Comparison of ENCODE assay signal across 16 cellular contexts in the genomic region with DNA sequence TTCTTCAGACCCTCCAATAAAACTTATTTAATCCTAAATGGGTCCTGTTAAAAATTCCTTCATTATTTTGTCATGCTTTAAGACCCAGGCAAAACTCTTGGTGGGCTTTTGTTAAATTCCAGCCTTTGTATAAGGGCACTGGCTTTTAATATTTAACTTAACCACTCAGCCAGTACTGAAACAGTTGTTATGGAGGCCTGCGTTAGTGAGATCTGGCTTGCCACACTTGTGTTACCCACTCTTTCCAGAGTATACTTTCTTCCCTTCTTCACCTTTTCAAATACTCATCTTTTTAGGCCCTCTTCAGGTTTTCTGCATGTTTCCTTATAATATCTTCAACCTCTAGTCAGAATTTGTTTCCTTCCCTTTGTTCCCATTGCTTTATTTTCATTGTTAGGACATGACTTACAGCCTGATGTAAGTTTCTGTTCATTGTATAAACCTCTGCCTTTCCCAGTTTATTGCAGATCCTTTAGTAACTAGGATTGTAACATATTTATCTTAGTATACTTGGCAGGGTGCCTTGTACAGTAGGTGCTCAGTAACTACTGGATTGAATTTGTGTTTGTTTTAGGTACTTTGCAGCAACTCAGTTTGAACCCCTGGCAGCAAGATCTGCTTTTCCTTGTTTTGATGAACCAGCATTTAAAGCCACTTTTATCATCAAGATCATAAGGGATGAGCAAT. TPM values are rescaled to one million over a fixed set of nuclear protein-coding genes. Genes with fewer than 3 reads are reported as not detected.
DNase-seq lines count a peak whose midpoint lies in the region; ATAC-seq, FAIRE-seq and TF ChIP-seq lines count a peak whose summit lies in the region.
"Had no signal": no experiment of that assay in that cellular context is flagged by ENCODE, and none has a peak within 500 bp of the region (broad histone marks: within the 10 kb centered on the region; RNA-seq: fewer than 3 reads in every experiment).

No MANE protein-coding gene starts in this region.

- H3K4me1 ChIP-seq in A549 (peaks cover 7% of the 10 kb centered on the region; the same call in 1 of the 3 replicates), left lung (no peaks in the 10 kb centered on the region)
- H3K4me1 ChIP-seq: tibial nerve had no signal

- intact Hi-C loops in left lung (cut with DNase I): no loop called here

- ATAC-seq in A549 (no peak), left lung (peak; percentile 46), HG02763 (IDR thresholded peaks at IDR 0.05; ENCODE audit: unreplicated experiment) (no peak)
- ATAC-seq: activated naive CD4-positive, alpha-beta T cell treated with anti-CD3 and anti-CD28 coated beads, Interleukin-2, amount 50 U/mL, for 72 hours; SK-N-SH treated with all-trans-retinoic acid at 6 μM for 48 hours had no signal

- no peak for DNase-seq in A549 (ENCODE audit: low read depth in 1 of 2, low spot score in 1 of 2)
- no peak for DNase-seq in GM19239 (ENCODE audit: insufficient read length, low spot score)
- DNase-seq in left lung: no peak
- no peak for DNase-seq in HCEC 1CT
- no peak for DNase-seq in GF-D8 (lab: John Stamatoyannopoulos, UW)
- DNase-seq in activated T-cell treated with anti-CD3 and anti-CD28 coated beads, Interleukin-2, amount 50 U/mL, for 48 hours: no peak
- DNase-seq: EL; NCI-H1105 treated with DMSO at 0.1 percent for 48 hours; NCI-H345; stimulated activated CD4-positive, alpha-beta T cell treated with anti-CD3 and anti-CD28 coated beads, Interleukin-2, amount 100 ng/mL, for 48 hours had no signal

- WGBS in A549 (ENCODE audit: missing lambda C conversion rate): 83% methylated on average over 1 of the region's 1 CpG

- POLR2A ChIA-PET in A549 (lab: Yijun Ruan, JAX): no interaction called here

- no peak overlapping the region for H3K4me2 ChIP-seq in A549

- no peak for TF ChIP-seq POLR2A in A549 (IDR thresholded peaks at IDR 0.05; ENCODE audit: low read length)

- TF ChIP-seq EP300 in A549 (IDR thresholded peaks at IDR 0.05): no peak

- no peak overlapping the region for H3K4me3 ChIP-seq in A549
- H3K4me3 ChIP-seq in left lung: no peak overlapping the region
- H3K4me3 ChIP-seq: tibial nerve had no signal

- H3K36me3 ChIP-seq in left lung: peaks cover 0 to 30% of the 10 kb centered on the region in 2 donors

- TF ChIP-seq CTCF in A549 (IDR thresholded peaks at IDR 0.05) (no peak), left lung (IDR thresholded peaks at IDR 0.05) (no peak)

- peak; percentile 36 for FAIRE-seq in A549 (lab: Jason Lieb, UNC)
- peak; percentile 87 for FAIRE-seq in GM19239 (lab: Jason Lieb, UNC)
- FAIRE-seq in colon (lab: Jason Lieb, UNC): peak; percentile 47
- FAIRE-seq: GM12891 had no signal

- H3K27ac ChIP-seq in A549: no peak overlapping the region
- H3K27ac ChIP-seq in left lung: no peak overlapping the region
- H3K27ac ChIP-seq: tibial nerve had no signal

- H3K9me3 ChIP-seq in A549 (no peaks in the 10 kb centered on the region), left lung (no peaks in the 10 kb centered on the region)
- H3K9me3 ChIP-seq: tibial nerve had no signal

- no peaks in the 10 kb centered on the region for H3K27me3 ChIP-seq in left lung
- H3K27me3 ChIP-seq: tibial nerve had no signal

- CTCF ChIA-PET in A549 (lab: Yijun Ruan, JAX): no interaction called here

- TF ChIP-seq RAD21 in A549 (conservative IDR thresholded peaks at IDR 0.05 in 1 of 2, IDR thresholded peaks at IDR 0.05 in 1 of 2): no peak

TF ChIP-seq in A549, 52 proteins besides CTCF, POLR2A, EP300 and RAD21:
- TF ChIP-seq ZNF302 (CRISPR knock-in tag; IDR thresholded peaks at IDR 0.05) (no peak), MAFK (IDR thresholded peaks at IDR 0.05; ENCODE audit: partially characterized antibody) (no peak), SREBF2 (IDR thresholded peaks at IDR 0.05) (no peak), JUNB (IDR thresholded peaks at IDR 0.05) (no peak), RCOR1 (IDR thresholded peaks at IDR 0.05; ENCODE audit: low read depth, low read length) (no peak), CBX2 (IDR thresholded peaks at IDR 0.05; ENCODE audit: borderline replicate concordance, low read depth) (no peak), CBX8 (IDR thresholded peaks at IDR 0.05) (no peak), ZFP36 (IDR thresholded peaks at IDR 0.05; ENCODE audit: borderline replicate concordance, partially characterized antibody) (no peak), E2F6 (IDR thresholded peaks at IDR 0.05; ENCODE audit: borderline replicate concordance, low read depth) (no peak), RARB (CRISPR knock-in tag; IDR thresholded peaks at IDR 0.05) (no peak), HDAC2 (IDR thresholded peaks at IDR 0.05) (no peak), RFX5 (IDR thresholded peaks at IDR 0.05) (no peak), MYC (IDR thresholded peaks at IDR 0.05; ENCODE audit: borderline replicate concordance, low read length) (no peak)
- TF ChIP-seq, protein P1, sequence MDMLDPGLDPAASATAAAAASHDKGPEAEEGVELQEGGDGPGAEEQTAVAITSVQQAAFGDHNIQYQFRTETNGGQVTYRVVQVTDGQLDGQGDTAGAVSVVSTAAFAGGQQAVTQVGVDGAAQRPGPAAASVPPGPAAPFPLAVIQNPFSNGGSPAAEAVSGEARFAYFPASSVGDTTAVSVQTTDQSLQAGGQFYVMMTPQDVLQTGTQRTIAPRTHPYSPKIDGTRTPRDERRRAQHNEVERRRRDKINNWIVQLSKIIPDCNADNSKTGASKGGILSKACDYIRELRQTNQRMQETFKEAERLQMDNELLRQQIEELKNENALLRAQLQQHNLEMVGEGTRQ (IDR thresholded peaks at IDR 0.05): no peak

RNA-seq across cellular contexts. Expression of gene LNPEP, which starts 48.8 kb away (rescaled TPM):
- 19.1 and 19.7 TPM in 2 replicates for polyA plus RNA-seq in A549 (2011; rRNA removed)
- polyA plus RNA-seq in A549 (2012; cell fraction: cytosol; rRNA removed): 2.0 and 2.3 TPM in 2 replicates
- polyA plus RNA-seq in A549 (2012; cell fraction: nucleus; rRNA removed): 3.4 and 5.1 TPM in 2 replicates
- 5.9 to 6.4 TPM (median 6.2 TPM) in 3 replicates for polyA plus RNA-seq in A549 (2017; fragmentation: RNase III; extraction: RNeasy Plus Mini Kit Qiagen cat#74134 plus additional on column Dnase treatment)
- 38.9 and 39.9 TPM in 2 replicates for polyA minus RNA-seq in A549 (2011; rRNA and poly(A)+ RNA removed)
- 10 to 100 TPM; 37.3 to 40.6 TPM for total RNA-seq in left lung
